Comparison of ENCODE assay signal across 15 cellular contexts in genomic region chr15:39409876-39410505, GRCh38.
A peak's percentile ranks its signal among the peaks of the same experiment; 100 is the strongest.
DNase-seq lines count a peak whose midpoint lies in the region; ATAC-seq and TF ChIP-seq lines count a peak whose summit lies in the region.
"Had no signal": no experiment of that assay in that cellular context is flagged by ENCODE, and none has a peak within 500 bp of the region (broad histone marks: within the 10 kb centered on the region; RNA-seq: fewer than 3 reads in every experiment).

No MANE protein-coding gene starts in this region.

- H3K9me3 Mint-ChIP-seq in WTC11, result peaks cover under 1% of the 10 kb centered on the region
- H3K9me3 Mint-ChIP-seq: CD14-positive monocyte; CD8-positive, alpha-beta T cell had no signal

- no peak overlapping the region for H4K91ac ChIP-seq in IMR-90 (ENCODE audit: insufficient read depth, low read depth, low read length)

- dilution Hi-C loops in IMR-90 (cut with HindIII; ENCODE audit: low sequenced_read_pairs, unreplicated experiment), result no loop called here

- intact Hi-C loops in IMR-90 (cut with micrococcal nuclease), result no loop called here

- no TSS peak for BruUV-seq in IMR-90 (replicated peaks; lab: Mats Ljungman, UMichigan)

- H3K4me3 Mint-ChIP-seq in WTC11, result no peak overlapping the region
- H3K4me3 Mint-ChIP-seq: CD14-positive monocyte; CD8-positive, alpha-beta T cell had no signal

- H3K4me3 ChIP-seq in IMR-90 (ENCODE audit: insufficient read depth, low read depth, low read length) (no peak overlapping the region), fibroblast of pulmonary artery (replicated peaks; ENCODE audit: low read depth, low read length) (no peak overlapping the region)
- H3K4me3 ChIP-seq: K562 had no signal

- H2AFZ ChIP-seq in IMR-90 (replicated peaks; ENCODE audit: low read length, poor library complexity), result no peak overlapping the region

- H3K4me2 ChIP-seq in IMR-90 (ENCODE audit: low read depth, low read length), result no peak overlapping the region

- no peak overlapping the region for H3K56ac ChIP-seq in IMR-90 (ENCODE audit: extremely low read depth, insufficient read depth, low read length)

- peaks cover 4% of the 10 kb centered on the region for H3K9me1 ChIP-seq in IMR-90 (ENCODE audit: insufficient read depth, low read length)

- POLR2A ChIA-PET in IMR-90 (lab: Charles Lee; ENCODE audit: unreplicated experiment), result no interaction called here
- POLR2A ChIA-PET in WTC11 (lab: Charles Lee), result no interaction called here

- no peak overlapping the region for H3K4ac ChIP-seq in IMR-90 (ENCODE audit: low read depth, low read length)

- no peaks in the 10 kb centered on the region for H3K9me3 ChIP-seq in IMR-90 (ENCODE audit: control insufficient read depth, insufficient read depth, low read length)

- H4K20me1 ChIP-seq in IMR-90 (ENCODE audit: insufficient read depth, low read length), result no peaks in the 10 kb centered on the region

- no CpG with 5 or more reads among the region's 2 CpGs for WGBS in IMR-90 (ENCODE audit: extremely low coverage in 2 of 2, insufficient read length in 1 of 2), 2 experiments

- no peak overlapping the region for H2AK9ac ChIP-seq in IMR-90 (replicated peaks; ENCODE audit: low read depth, low read length, poor library complexity)

- no peaks in the 10 kb centered on the region for H3K79me1 ChIP-seq in IMR-90 (ENCODE audit: low read depth in 1 of 2, low read length in 2 of 2)

- H2AK5ac ChIP-seq in IMR-90 (ENCODE audit: low read depth, low read length), result no peak overlapping the region

- no peak for TF ChIP-seq RAD21 in IMR-90 (IDR thresholded peaks at IDR 0.05; ENCODE audit: low read length)

- no peaks in the 10 kb centered on the region for H3K36me3 ChIP-seq in IMR-90 (ENCODE audit: control insufficient read depth, insufficient read depth, low read length)

- DNase-seq in GM04504 (ENCODE audit: low read depth) (peak; percentile 64), IMR-90 (no peak), fibroblast of pulmonary artery (ENCODE audit: low read depth) (peak; percentile 87), cerebellar nuclear complex (lab: John Stamatoyannopoulos, UW) (no peak), Kasumi-1 (lab: John Stamatoyannopoulos, UW) (no peak), WTC11 (ENCODE audit: low spot score) (no peak)
- DNase-seq: CD8-positive, alpha-beta T cell; COR-L47; DMS153; DMS79 treated with DMSO at 0.1 percent for 48 hours; EL had no signal

- H2BK15ac ChIP-seq in IMR-90 (ENCODE audit: low read depth, low read length), result no peak overlapping the region; the same call in 2 of the 3 replicates

- no peak overlapping the region for H3K23ac ChIP-seq in IMR-90 (ENCODE audit: low read depth, low read length)

- peaks cover under 1% of the 10 kb centered on the region; the same call in 1 of the 2 replicates for H3K36me3 Mint-ChIP-seq in WTC11
- H3K36me3 Mint-ChIP-seq: CD14-positive monocyte; CD8-positive, alpha-beta T cell had no signal

- H2BK120ac ChIP-seq in IMR-90 (ENCODE audit: low read depth, low read length), result no peak overlapping the region

- no peaks in the 10 kb centered on the region for H3K4me1 Mint-ChIP-seq in WTC11

- TF ChIP-seq CTCF in IMR-90 (conservative IDR thresholded peaks at IDR 0.05; ENCODE audit: low read depth, low read length) (no peak), fibroblast of pulmonary artery (IDR thresholded peaks at IDR 0.05; ENCODE audit: low read length, missing control alignments) (no peak), WTC11 (IDR thresholded peaks at IDR 0.05) (no peak)

- ATAC-seq in IMR-90 (ENCODE audit: low read depth) (no peak), WTC11 (no peak), HG03135 (IDR thresholded peaks at IDR 0.05; ENCODE audit: unreplicated experiment) (no peak)
- ATAC-seq: CD8-positive, alpha-beta T cell; HCT116; K562 had no signal

- H2BK5ac ChIP-seq in IMR-90 (ENCODE audit: low read depth, low read length, poor library complexity, severe bottlenecking), result no peak overlapping the region

- H4K5ac ChIP-seq in IMR-90 (ENCODE audit: low read depth, low read length), result no peak overlapping the region

- H3K4me1 ChIP-seq in IMR-90 (ENCODE audit: control insufficient read depth, insufficient read depth, low read length), result peaks cover 5% of the 10 kb centered on the region

- H3K14ac ChIP-seq in IMR-90 (replicated peaks; ENCODE audit: low read depth, low read length), result no peak overlapping the region

- H4K8ac ChIP-seq in IMR-90 (ENCODE audit: low read depth in 2 of 2, low read length in 2 of 2), result no peak overlapping the region

- peaks cover 1% of the 10 kb centered on the region for H3K27me3 Mint-ChIP-seq in WTC11 (ENCODE audit: low read depth)

- no peak overlapping the region for H3K9ac ChIP-seq in IMR-90 (ENCODE audit: low read depth, low read length)

- no peaks in the 10 kb centered on the region; the same call in 1 of the 2 replicates for H3K27me3 ChIP-seq in IMR-90 (ENCODE audit: control insufficient read depth, insufficient read depth, low read length)

- no peak overlapping the region for H3K27ac Mint-ChIP-seq in WTC11
- H3K27ac Mint-ChIP-seq: CD8-positive, alpha-beta T cell had no signal

- CTCF ChIA-PET in IMR-90 (lab: Yijun Ruan, JAX), result no interaction called here
- CTCF ChIA-PET in WTC11 (lab: Charles Lee), result no interaction called here

- peak overlapping the region; percentile 19; the same call in 1 of the 2 replicates for H3K18ac ChIP-seq in IMR-90 (ENCODE audit: low read depth, low read length)

- in situ Hi-C loops in IMR-90 (cut with MboI; ENCODE audit: low sequenced_read_pairs), result no loop called here

- H2BK20ac ChIP-seq in IMR-90 (ENCODE audit: low read depth, low read length), result no peak overlapping the region

- no peak overlapping the region for H3K27ac ChIP-seq in IMR-90 (ENCODE audit: insufficient read depth, low read length)

- no peak for TF ChIP-seq POLR2A in IMR-90 (IDR thresholded peaks at IDR 0.05; ENCODE audit: low read depth, low read length)

TF ChIP-seq in IMR-90, 13 proteins besides CTCF, POLR2A, EP300 and RAD21:
- no peak for TF ChIP-seq RCOR1 (IDR thresholded peaks at IDR 0.05; ENCODE audit: insufficient replicate concordance, low read length)
- TF ChIP-seq RFX5 (IDR thresholded peaks at IDR 0.05; ENCODE audit: low read depth, low read length), result no peak
- no peak for TF ChIP-seq CHD1 (IDR thresholded peaks at IDR 0.05; ENCODE audit: low read depth, low read length)
- TF ChIP-seq NFE2L2 (IDR thresholded peaks at IDR 0.05; ENCODE audit: low read depth, low read length), result no peak
- no peak for TF ChIP-seq CEBPB (IDR thresholded peaks at IDR 0.05; ENCODE audit: low read depth, low read length)
- no peak for TF ChIP-seq USF2 (IDR thresholded peaks at IDR 0.05; ENCODE audit: low read depth, low read length)
- TF ChIP-seq FOS (IDR thresholded peaks at IDR 0.05; ENCODE audit: low read depth, low read length), result no peak
- TF ChIP-seq MAFK (IDR thresholded peaks at IDR 0.05; ENCODE audit: low read depth, low read length), result no peak

TF ChIP-seq in WTC11, 78 proteins besides CTCF, POLR2A, EP300 and RAD21:
- TF ChIP-seq ETV6 (CRISPR knock-in tag; IDR thresholded peaks at IDR 0.05) (no peak), ZNF423 (CRISPR knock-in tag; IDR thresholded peaks at IDR 0.05) (no peak), JUN (CRISPR knock-in tag; IDR thresholded peaks at IDR 0.05) (no peak), ZNF671 (CRISPR knock-in tag; IDR thresholded peaks at IDR 0.05) (no peak), FOXP1 (CRISPR knock-in tag; IDR thresholded peaks at IDR 0.05; ENCODE audit: borderline replicate concordance) (no peak), ATF6 (CRISPR knock-in tag; IDR thresholded peaks at IDR 0.05) (no peak), EMX1 (CRISPR knock-in tag; IDR thresholded peaks at IDR 0.05) (no peak), MAX (CRISPR knock-in tag; IDR thresholded peaks at IDR 0.05) (no peak), ZNF219 (CRISPR knock-in tag; IDR thresholded peaks at IDR 0.05; ENCODE audit: borderline replicate concordance) (no peak)
TF ChIP-seq in WTC11: peak in this region for 0.

Comparison
In these comparisons a context has a peak if more than half of its experiments do, and no peak if none do; other contexts are left out.
1. DNase-seq: peak in GM04504 (single experiment) and fibroblast of pulmonary artery (single experiment); none in IMR-90 (single experiment), cerebellar nuclear complex (0 of 2), Kasumi-1 (0 of 2) and WTC11 (single experiment).